Comparison of ENCODE assay signal across 8 cellular contexts in the genomic region with DNA sequence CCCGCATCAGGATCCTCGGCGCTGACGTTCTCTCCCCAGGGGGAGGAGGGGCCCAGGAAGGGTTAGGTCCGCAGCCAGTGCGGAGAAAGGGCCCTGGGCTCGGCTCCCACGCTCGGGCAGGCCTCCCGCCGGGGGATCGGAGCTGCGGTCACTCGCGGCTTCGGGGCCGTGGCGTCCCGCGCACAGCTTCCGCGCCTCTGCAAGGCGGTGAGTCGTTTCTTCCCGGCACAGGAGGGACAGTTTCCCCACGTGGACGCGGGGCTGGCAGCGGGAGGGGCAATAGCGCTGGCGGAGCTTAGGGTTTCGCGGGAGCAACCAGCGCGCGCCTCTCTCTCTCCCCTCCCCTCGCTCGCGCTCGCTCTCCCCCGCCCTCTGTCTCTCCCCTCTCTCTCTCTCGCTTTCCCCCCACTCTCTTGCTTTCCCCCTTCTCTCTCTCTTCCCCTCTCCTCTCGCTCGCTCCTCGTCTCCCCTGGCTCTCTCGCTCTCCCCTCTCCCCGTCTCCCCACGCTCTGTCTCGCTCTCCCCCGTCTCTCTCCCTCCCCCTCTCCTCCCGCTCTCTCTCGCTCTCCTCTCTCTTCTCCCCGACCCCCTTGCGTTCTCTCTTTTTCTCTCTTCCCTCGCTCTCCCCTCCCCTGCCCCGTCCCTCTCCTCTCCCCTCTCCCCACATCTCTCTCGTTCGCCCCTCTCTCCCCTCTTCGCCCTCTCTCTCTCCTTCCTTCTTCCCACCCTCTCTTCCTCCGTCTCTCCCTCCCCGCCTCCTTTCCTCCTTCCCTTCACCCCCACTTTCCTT.
DNase-seq lines count a peak whose midpoint lies in the region; ATAC-seq and TF ChIP-seq lines count a peak whose summit lies in the region.

No MANE protein-coding gene starts in this region.

- no peak for TF ChIP-seq CTCF in astrocyte of the cerebellum (IDR thresholded peaks at IDR 0.05; ENCODE audit: low read depth, low read length, missing control alignments)

- no peaks in the 10 kb centered on the region for H3K9me3 ChIP-seq in HUES48 (ENCODE audit: control insufficient read depth, insufficient read depth, low read length)

- in situ Hi-C loops in astrocyte of the cerebellum (cut with HindIII; ENCODE audit: low sequenced_read_pairs): no loop called here

- DNase-seq in CD1c-positive myeloid dendritic cell (ENCODE audit: extremely low spot score) (peak; percentile 58), T-helper 1 cell (peak; percentile 41 to 57 (median 47)), astrocyte of the cerebellum (ENCODE audit: low read depth) (no peak), skeletal muscle cell (ENCODE audit: low read depth) (peak; percentile 36)

- no peaks in the 10 kb centered on the region for H3K36me3 ChIP-seq in HUES48 (ENCODE audit: control insufficient read depth, insufficient read depth, low read length)

- peaks cover 14% of the 10 kb centered on the region; the same call in 1 of the 2 replicates for H3K4me1 ChIP-seq in HUES48 (ENCODE audit: control insufficient read depth, insufficient read depth, low read length)

- H3K4me3 ChIP-seq in HUES48 (ENCODE audit: low read depth, low read length) (peak overlapping the region; percentile 94), astrocyte of the cerebellum (ENCODE audit: low read depth, low read length) (peak overlapping the region; percentile 69), iPS-11a (ENCODE audit: low read depth, low read length) (peak overlapping the region; percentile 85), skeletal muscle cell (ENCODE audit: low read depth, low read length) (peak overlapping the region; percentile 74)

- H3K9ac ChIP-seq in HUES48 (ENCODE audit: low read depth, low read length): peak overlapping the region; percentile 72

- H3K27ac ChIP-seq in HUES48 (ENCODE audit: low read depth, low read length): peak overlapping the region; percentile 81

- peaks cover 36% of the 10 kb centered on the region for H3K27me3 ChIP-seq in HUES48 (ENCODE audit: control insufficient read depth, insufficient read depth, low read length)

- no peak for ATAC-seq in GM19328 (IDR thresholded peaks at IDR 0.05; ENCODE audit: unreplicated experiment)
- ATAC-seq in GM21367 (IDR thresholded peaks at IDR 0.05; ENCODE audit: unreplicated experiment): no peak
